In the genomic region with DNA sequence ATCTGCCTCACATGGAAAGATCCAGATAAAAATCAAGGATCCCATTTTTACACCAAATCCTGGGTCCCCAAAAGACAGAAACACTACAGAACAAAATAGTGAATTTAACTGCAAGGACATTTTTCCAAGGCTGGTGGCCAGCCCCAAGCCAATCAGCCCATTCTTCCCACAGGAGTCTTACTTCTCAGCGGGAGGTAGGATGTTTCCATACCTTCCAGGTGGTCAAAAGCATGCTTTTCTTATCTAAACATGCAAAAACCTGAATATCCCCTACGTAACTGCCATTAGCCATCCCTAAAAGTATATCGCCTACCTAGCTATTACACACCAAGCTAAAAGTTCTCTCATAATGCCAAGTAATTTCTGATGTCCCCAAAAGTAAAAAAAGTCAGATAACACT, we compare ENCODE assay signal across 29 cellular contexts.
"Had no signal": no experiment of that assay in that cellular context is flagged by ENCODE, and none has a peak within 500 bp of the region (broad histone marks: within the 10 kb centered on the region; RNA-seq: fewer than 3 reads in every experiment).

No MANE protein-coding gene starts in this region.

- H3K36me3 ChIP-seq: colonic mucosa, esophagus muscularis mucosa, left ventricle myocardium inferior, neutrophil, pancreas, stomach, suprapubic skin, tibial nerve, uterus had no signal

- H3K4me1 ChIP-seq: colonic mucosa, suprapubic skin had no signal

- ATAC-seq: effector memory CD8-positive, alpha-beta T cell; natural killer cell treated with Interleukin-12 subunit alpha and Interleukin-12 subunit beta and Interleukin-15 and Interleukin-18, amount 100 ng/mL, for 72 hours; pancreas; psoas muscle; right cardiac atrium had no signal

- H3K9me3 Mint-ChIP-seq: activated CD4-positive, alpha-beta memory T cell treated with anti-CD3 and anti-CD28 coated beads, Interleukin-2, amount 10 ng/mL, durations not matched to agents 7 days and 5 days; effector memory CD8-positive, alpha-beta T cell; natural killer cell treated with Interleukin-12 subunit alpha and Interleukin-12 subunit beta and Interleukin-15 and Interleukin-18, amount 100 ng/mL, for 72 hours had no signal

- H3K27me3 ChIP-seq: colonic mucosa, dorsolateral prefrontal cortex, esophagus muscularis mucosa, hepatocyte, neutrophil, pancreas, stomach, suprapubic skin, tibial nerve, uterus had no signal

- H3K27ac ChIP-seq: colonic mucosa, dorsolateral prefrontal cortex, esophagus muscularis mucosa, hepatocyte, left ventricle myocardium inferior, neutrophil, pancreas, psoas muscle, stomach, suprapubic skin, tibial nerve, uterus had no signal

- H3K27ac Mint-ChIP-seq: activated CD4-positive, alpha-beta memory T cell treated with anti-CD3 and anti-CD28 coated beads, Interleukin-2, amount 10 ng/mL, durations not matched to agents 7 days and 5 days; activated naive CD8-positive, alpha-beta T cell treated with anti-CD3 and anti-CD28 coated beads, Interleukin-2, amount 10 ng/mL, durations not matched to agents 7 days and 5 days had no signal

- H3K4me3 ChIP-seq: colonic mucosa, dorsolateral prefrontal cortex, esophagus muscularis mucosa, hepatocyte, left ventricle myocardium inferior, pancreas, psoas muscle, stomach, suprapubic skin, tibial nerve, uterus had no signal

- H3K9me3 ChIP-seq: colonic mucosa, esophagus muscularis mucosa, left ventricle myocardium inferior, neutrophil, pancreas, psoas muscle, stomach, suprapubic skin, tibial nerve, uterus had no signal

- H3K27me3 Mint-ChIP-seq: activated CD4-positive, alpha-beta memory T cell treated with anti-CD3 and anti-CD28 coated beads, Interleukin-2, amount 10 ng/mL, durations not matched to agents 7 days and 5 days; activated naive CD8-positive, alpha-beta T cell treated with anti-CD3 and anti-CD28 coated beads, Interleukin-2, amount 10 ng/mL, durations not matched to agents 7 days and 5 days; effector memory CD8-positive, alpha-beta T cell; natural killer cell treated with Interleukin-12 subunit alpha and Interleukin-12 subunit beta and Interleukin-15 and Interleukin-18, amount 100 ng/mL, for 72 hours had no signal

- DNase-seq: activated CD4-positive, alpha-beta memory T cell treated with anti-CD3 and anti-CD28 coated beads, Interleukin-2, amount 10 ng/mL, durations not matched to agents 7 days and 5 days; activated CD4-positive, alpha-beta T cell treated with anti-CD3 and anti-CD28 coated beads for 48 hours; activated CD4-positive, CD25-positive, alpha-beta regulatory T cell; activated effector memory CD4-positive, alpha-beta T cell treated with anti-CD3 and anti-CD28 coated beads, Interleukin-2, amount 50 U/mL, for 16 hours; activated naive CD8-positive, alpha-beta T cell treated with anti-CD3 and anti-CD28 coated beads, Interleukin-2, amount 10 ng/mL, durations not matched to agents 7 days and 5 days; activated T-cell treated with anti-CD3 and anti-CD28 coated beads, Interleukin-2, amount 50 U/mL, for 1 hour; amygdala; colonic mucosa; dorsolateral prefrontal cortex; effector memory CD8-positive, alpha-beta T cell; glutamatergic neuron; left ventricle myocardium inferior; midbrain; pancreas; psoas muscle; right cardiac atrium; stimulated activated CD4-positive, alpha-beta T cell treated with anti-CD3 and anti-CD28 coated beads, Interleukin-4, amount 100 ng/mL, for 24 hours; stomach; T-helper 1 cell; T-helper 9 cell; uterus had no signal

- H3K4me3 Mint-ChIP-seq: activated CD4-positive, alpha-beta memory T cell treated with anti-CD3 and anti-CD28 coated beads, Interleukin-2, amount 10 ng/mL, durations not matched to agents 7 days and 5 days; activated naive CD8-positive, alpha-beta T cell treated with anti-CD3 and anti-CD28 coated beads, Interleukin-2, amount 10 ng/mL, durations not matched to agents 7 days and 5 days; effector memory CD8-positive, alpha-beta T cell; natural killer cell treated with Interleukin-12 subunit alpha and Interleukin-12 subunit beta and Interleukin-15 and Interleukin-18, amount 100 ng/mL, for 72 hours had no signal

- FAIRE-seq: bronchial epithelial cell, frontal cortex, pancreas had no signal
